30 cellular contexts compared by ENCODE assay signal in the genomic region with DNA sequence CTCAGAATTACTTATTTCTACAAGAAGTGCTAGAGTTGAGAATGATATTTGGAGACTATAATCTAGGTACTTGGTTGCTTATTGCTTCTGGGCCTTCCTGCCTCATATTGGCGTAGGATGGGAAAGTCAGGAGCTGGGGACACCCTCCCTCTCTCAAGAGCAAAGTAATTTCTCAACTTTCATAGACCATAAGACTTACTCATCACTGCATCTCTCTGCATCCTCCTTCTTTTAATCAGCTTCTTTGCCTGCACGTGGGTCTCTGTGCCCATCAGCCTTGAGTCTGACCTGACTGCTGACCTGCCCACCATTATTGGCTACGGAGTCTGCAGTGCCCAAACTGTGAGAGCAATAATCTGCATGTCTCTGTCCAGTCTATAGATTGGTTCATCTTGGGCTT. TPM values are rescaled to one million over a fixed set of nuclear protein-coding genes. Genes with fewer than 3 reads are reported as not detected.
"Had no signal": no experiment of that assay in that cellular context is flagged by ENCODE, and none has a peak within 500 bp of the region (broad histone marks: within the 10 kb centered on the region; RNA-seq: fewer than 3 reads in every experiment).

No MANE protein-coding gene starts in this region.

- H3K27ac Mint-ChIP-seq: activated CD4-positive, alpha-beta memory T cell treated with anti-CD3 and anti-CD28 coated beads, Interleukin-2, amount 10 ng/mL, durations not matched to agents 7 days and 5 days; activated CD4-positive, alpha-beta T cell treated with anti-CD3 and anti-CD28 coated beads, Interleukin-2, amount 10 ng/mL, durations not matched to agents 7 days and 5 days; activated naive CD4-positive, alpha-beta T cell treated with anti-CD3 and anti-CD28 coated beads, Interleukin-2, amount 50 U/mL, for 24 hours; activated naive CD8-positive, alpha-beta T cell treated with anti-CD3 and anti-CD28 coated beads, Interleukin-2, amount 50 U/mL, for 24 hours; activated T-cell treated with anti-CD3 and anti-CD28 coated beads, Interleukin-2, amount 50 U/mL, for 24 hours; nephron; type B pancreatic cell; WTC11 had no signal

- H3K36me3 Mint-ChIP-seq: activated naive CD4-positive, alpha-beta T cell treated with anti-CD3 and anti-CD28 coated beads, Interleukin-2, amount 50 U/mL, for 24 hours; type B pancreatic cell; WTC11 had no signal

- DNase-seq: activated CD4-positive, alpha-beta memory T cell treated with anti-CD3 and anti-CD28 coated beads, Interleukin-2, amount 10 ng/mL, durations not matched to agents 7 days and 5 days; activated CD4-positive, alpha-beta T cell treated with anti-CD3 and anti-CD28 coated beads for 1 hour; activated CD4-positive, alpha-beta T cell treated with anti-CD3 and anti-CD28 coated beads, Interleukin-2, amount 10 ng/mL, durations not matched to agents 7 days and 5 days; activated CD8-positive, alpha-beta memory T cell treated with anti-CD3 and anti-CD28 coated beads, Interleukin-2, amount 50 U/mL, for 48 hours; activated naive CD8-positive, alpha-beta T cell treated with anti-CD3 and anti-CD28 coated beads, Interleukin-2, amount 50 U/mL, for 24 hours; activated T-cell treated with anti-CD3 and anti-CD28 coated beads, Interleukin-2, amount 50 U/mL, for 24 hours; amygdala; cerebellar nuclear complex; dorsolateral prefrontal cortex; effector memory CD4-positive, alpha-beta T cell; erythroblast; left lung; lower lobe of right lung; mesenchymal stem cell; posterior cingulate gyrus; right cardiac atrium; stimulated activated naive CD8-positive, alpha-beta T cell treated with anti-CD3 and anti-CD28 coated beads, Interleukin-15, Interleukin-2, amounts not matched to agents 100 U/mL and 50 U/mL, for 24 hours; T-helper 2 cell; uterus had no signal

- H3K27ac ChIP-seq: breast epithelium, coronary artery, gastroesophageal sphincter, hepatocyte, left lung, lower lobe of right lung, thoracic aorta, uterus had no signal

- H3K9me3 Mint-ChIP-seq: activated CD4-positive, alpha-beta memory T cell treated with anti-CD3 and anti-CD28 coated beads, Interleukin-2, amount 10 ng/mL, durations not matched to agents 7 days and 5 days; activated CD4-positive, alpha-beta T cell treated with anti-CD3 and anti-CD28 coated beads, Interleukin-2, amount 10 ng/mL, durations not matched to agents 7 days and 5 days; activated naive CD4-positive, alpha-beta T cell treated with anti-CD3 and anti-CD28 coated beads, Interleukin-2, amount 50 U/mL, for 24 hours; activated naive CD8-positive, alpha-beta T cell treated with anti-CD3 and anti-CD28 coated beads, Interleukin-2, amount 50 U/mL, for 24 hours; activated T-cell treated with anti-CD3 and anti-CD28 coated beads, Interleukin-2, amount 50 U/mL, for 24 hours; type B pancreatic cell; WTC11 had no signal

- H3K27me3 Mint-ChIP-seq: activated naive CD4-positive, alpha-beta T cell treated with anti-CD3 and anti-CD28 coated beads, Interleukin-2, amount 50 U/mL, for 24 hours had no signal

- ATAC-seq: activated naive CD8-positive, alpha-beta T cell treated with anti-CD3 and anti-CD28 coated beads, Interleukin-2, amount 50 U/mL, for 24 hours; gastroesophageal sphincter; left lung; lower lobe of right lung; right cardiac atrium; stimulated activated naive CD8-positive, alpha-beta T cell treated with anti-CD3 and anti-CD28 coated beads, Interleukin-15, Interleukin-2, amounts not matched to agents 100 U/mL and 50 U/mL, for 24 hours; WTC11 had no signal

- H3K4me1 Mint-ChIP-seq: activated naive CD4-positive, alpha-beta T cell treated with anti-CD3 and anti-CD28 coated beads, Interleukin-2, amount 50 U/mL, for 24 hours; nephron; WTC11 had no signal

- H3K4me3 Mint-ChIP-seq: activated CD4-positive, alpha-beta memory T cell treated with anti-CD3 and anti-CD28 coated beads, Interleukin-2, amount 10 ng/mL, durations not matched to agents 7 days and 5 days; activated CD4-positive, alpha-beta T cell treated with anti-CD3 and anti-CD28 coated beads, Interleukin-2, amount 10 ng/mL, durations not matched to agents 7 days and 5 days; activated naive CD4-positive, alpha-beta T cell treated with anti-CD3 and anti-CD28 coated beads, Interleukin-2, amount 50 U/mL, for 24 hours; activated naive CD8-positive, alpha-beta T cell treated with anti-CD3 and anti-CD28 coated beads, Interleukin-2, amount 50 U/mL, for 24 hours; activated T-cell treated with anti-CD3 and anti-CD28 coated beads, Interleukin-2, amount 50 U/mL, for 24 hours; nephron; type B pancreatic cell; WTC11 had no signal

RNA-seq across cellular contexts. Expression of gene XIRP1, which starts 27.3 kb away (rescaled TPM):
- total RNA-seq: activated CD4-positive, alpha-beta T cell treated with anti-CD3 and anti-CD28 coated beads, Interleukin-2, amount 10 ng/mL, durations not matched to agents 7 days and 5 days; fibroblast of lung; fibroblast of villous mesenchyme; lower lobe of right lung; WTC11 had no signal
